ENCODE assay signal across 1 cellular context in the genomic region with DNA sequence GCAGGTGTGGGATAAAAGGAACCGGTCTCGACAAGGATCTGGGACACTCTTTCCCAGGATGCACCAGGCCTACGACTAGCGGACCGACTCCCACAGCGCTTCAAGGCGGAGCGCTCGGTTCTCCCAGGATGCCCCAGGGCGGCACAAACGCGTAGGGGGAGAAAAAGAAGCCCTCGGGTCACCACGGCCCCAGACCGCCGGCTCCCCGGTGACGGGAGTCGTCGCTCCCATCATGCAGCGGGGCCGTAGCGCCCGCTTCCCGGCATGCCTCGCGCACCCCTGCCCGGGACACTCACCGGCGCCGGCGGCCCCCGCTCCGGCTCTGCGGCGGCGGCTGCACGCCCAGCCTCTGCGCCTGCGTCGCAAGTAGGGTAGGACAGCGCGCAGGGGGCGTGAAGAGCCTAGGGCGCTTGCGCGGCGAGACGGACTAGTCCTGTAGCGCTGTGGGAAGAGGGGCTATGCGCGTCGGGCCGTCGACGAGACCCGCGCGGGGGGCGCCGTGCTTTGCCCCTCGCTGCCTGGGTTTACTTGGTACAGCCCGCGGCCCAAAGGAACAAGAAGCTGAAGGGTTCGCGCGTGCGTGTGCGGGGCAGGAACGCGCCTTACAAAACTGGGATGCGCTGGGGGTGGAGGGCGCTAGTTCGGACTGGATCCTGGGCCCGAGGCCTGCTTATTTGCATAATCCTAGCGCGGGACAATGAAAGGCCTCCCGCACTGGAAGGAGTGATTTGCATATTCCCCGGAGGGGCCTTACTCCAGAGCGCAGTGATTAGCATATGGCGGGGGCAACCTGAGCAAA.
TF ChIP-seq lines count a peak whose summit lies in the region.

A gene with protein sequence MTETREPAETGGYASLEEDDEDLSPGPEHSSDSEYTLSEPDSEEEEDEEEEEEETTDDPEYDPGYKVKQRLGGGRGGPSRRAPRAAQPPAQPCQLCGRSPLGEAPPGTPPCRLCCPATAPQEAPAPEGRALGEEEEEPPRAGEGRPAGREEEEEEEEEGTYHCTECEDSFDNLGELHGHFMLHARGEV (minus strand): TSS at position 368 of the 799 bp plus-strand sequence. CDS start 5,325 bp downstream, outside the sequence.

TF ChIP-seq in HEK293, 187 proteins besides CTCF, POLR2A, EP300 and RAD21 (continued from another document and continues in another):
- TF ChIP-seq, protein P1, sequence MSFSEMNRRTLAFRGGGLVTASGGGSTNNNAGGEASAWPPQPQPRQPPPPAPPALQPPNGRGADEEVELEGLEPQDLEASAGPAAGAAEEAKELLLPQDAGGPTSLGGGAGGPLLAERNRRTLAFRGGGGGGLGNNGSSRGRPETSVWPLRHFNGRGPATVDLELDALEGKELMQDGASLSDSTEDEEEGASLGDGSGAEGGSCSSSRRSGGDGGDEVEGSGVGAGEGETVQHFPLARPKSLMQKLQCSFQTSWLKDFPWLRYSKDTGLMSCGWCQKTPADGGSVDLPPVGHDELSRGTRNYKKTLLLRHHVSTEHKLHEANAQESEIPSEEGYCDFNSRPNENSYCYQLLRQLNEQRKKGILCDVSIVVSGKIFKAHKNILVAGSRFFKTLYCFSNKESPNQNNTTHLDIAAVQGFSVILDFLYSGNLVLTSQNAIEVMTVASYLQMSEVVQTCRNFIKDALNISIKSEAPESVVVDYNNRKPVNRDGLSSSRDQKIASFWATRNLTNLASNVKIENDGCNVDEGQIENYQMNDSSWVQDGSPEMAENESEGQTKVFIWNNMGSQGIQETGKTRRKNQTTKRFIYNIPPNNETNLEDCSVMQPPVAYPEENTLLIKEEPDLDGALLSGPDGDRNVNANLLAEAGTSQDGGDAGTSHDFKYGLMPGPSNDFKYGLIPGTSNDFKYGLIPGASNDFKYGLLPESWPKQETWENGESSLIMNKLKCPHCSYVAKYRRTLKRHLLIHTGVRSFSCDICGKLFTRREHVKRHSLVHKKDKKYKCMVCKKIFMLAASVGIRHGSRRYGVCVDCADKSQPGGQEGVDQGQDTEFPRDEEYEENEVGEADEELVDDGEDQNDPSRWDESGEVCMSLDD (tag by site-specific recombination; IDR thresholded peaks at IDR 0.05): peak; percentile 11
- no peak for TF ChIP-seq ZNF624 (tag by site-specific recombination; IDR thresholded peaks at IDR 0.05)
- no peak for TF ChIP-seq ZNF274 (IDR thresholded peaks at IDR 0.05; ENCODE audit: low read length)
- TF ChIP-seq ZNF274 (tag by site-specific recombination; IDR thresholded peaks at IDR 0.05; ENCODE audit: borderline replicate concordance): no peak
- TF ChIP-seq ZNF292 (tag by site-specific recombination; IDR thresholded peaks at IDR 0.05; ENCODE audit: borderline replicate concordance, low read depth): no peak
- TF ChIP-seq ZNF184 (tag by site-specific recombination; IDR thresholded peaks at IDR 0.05): 0 out of 2 replicates have a peak, but pooled peaks have one; percentile 64
- TF ChIP-seq ZNF596 (tag by site-specific recombination; IDR thresholded peaks at IDR 0.05): peak; percentile 40; the same call in 1 of the 2 replicates
- TF ChIP-seq, protein P2, sequence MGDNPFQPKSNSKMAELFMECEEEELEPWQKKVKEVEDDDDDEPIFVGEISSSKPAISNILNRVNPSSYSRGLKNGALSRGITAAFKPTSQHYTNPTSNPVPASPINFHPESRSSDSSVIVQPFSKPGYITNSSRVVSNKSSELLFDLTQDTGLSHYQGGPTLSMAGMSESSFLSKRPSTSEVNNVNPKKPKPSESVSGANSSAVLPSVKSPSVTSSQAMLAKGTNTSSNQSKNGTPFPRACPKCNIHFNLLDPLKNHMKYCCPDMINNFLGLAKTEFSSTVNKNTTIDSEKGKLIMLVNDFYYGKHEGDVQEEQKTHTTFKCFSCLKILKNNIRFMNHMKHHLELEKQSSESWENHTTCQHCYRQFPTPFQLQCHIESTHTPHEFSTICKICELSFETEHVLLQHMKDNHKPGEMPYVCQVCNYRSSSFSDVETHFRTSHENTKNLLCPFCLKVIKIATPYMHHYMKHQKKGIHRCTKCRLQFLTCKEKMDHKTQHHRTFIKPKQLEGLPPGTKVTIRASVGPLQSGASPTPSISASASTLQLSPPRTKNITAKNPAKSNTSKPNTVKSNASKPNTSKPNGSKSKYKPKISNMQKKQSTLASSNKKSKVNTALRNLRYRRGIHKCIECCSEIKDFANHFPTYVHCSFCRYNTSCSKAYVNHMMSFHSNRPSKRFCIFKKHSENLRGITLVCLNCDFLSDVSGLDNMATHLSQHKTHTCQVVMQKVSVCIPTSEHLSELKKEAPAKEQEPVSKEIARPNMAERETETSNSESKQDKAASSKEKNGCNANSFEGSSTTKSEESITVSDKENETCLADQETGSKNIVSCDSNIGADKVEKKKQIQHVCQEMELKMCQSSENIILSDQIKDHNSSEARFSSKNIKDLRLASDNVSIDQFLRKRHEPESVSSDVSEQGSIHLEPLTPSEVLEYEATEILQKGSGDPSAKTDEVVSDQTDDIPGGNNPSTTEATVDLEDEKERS (tag by site-specific recombination; IDR thresholded peaks at IDR 0.05): no peak
- no peak for TF ChIP-seq ZNF544 (tag by site-specific recombination; IDR thresholded peaks at IDR 0.05)
- no peak for TF ChIP-seq ZNF350 (tag by site-specific recombination; IDR thresholded peaks at IDR 0.05)
- TF ChIP-seq ZSCAN5A (tag by site-specific recombination; IDR thresholded peaks at IDR 0.05): peak; percentile 88; the same call in 1 of the 2 replicates
- TF ChIP-seq ZIC2 (tag by site-specific recombination; IDR thresholded peaks at IDR 0.05): peak; percentile 16; the same call in 1 of the 2 replicates
- TF ChIP-seq MZF1 (tag by site-specific recombination; IDR thresholded peaks at IDR 0.05; ENCODE audit: borderline replicate concordance): peak; percentile 41; the same call in 1 of the 2 replicates
- no peak for TF ChIP-seq ZNF114 (tag by site-specific recombination; IDR thresholded peaks at IDR 0.05)
- no peak for TF ChIP-seq ZFP37 (tag by site-specific recombination; IDR thresholded peaks at IDR 0.05)
- TF ChIP-seq ZNF121 (tag by site-specific recombination; IDR thresholded peaks at IDR 0.05): peak; percentile 84
- TF ChIP-seq ZNF266 (tag by site-specific recombination; IDR thresholded peaks at IDR 0.05; ENCODE audit: low read depth): no peak
- TF ChIP-seq KLF10 (tag by site-specific recombination; IDR thresholded peaks at IDR 0.05): 0 out of 2 replicates have a peak, but pooled peaks have one; percentile 75
- TF ChIP-seq ZNF19 (tag by site-specific recombination; IDR thresholded peaks at IDR 0.05; ENCODE audit: low read depth): no peak
- TF ChIP-seq, protein P3, sequence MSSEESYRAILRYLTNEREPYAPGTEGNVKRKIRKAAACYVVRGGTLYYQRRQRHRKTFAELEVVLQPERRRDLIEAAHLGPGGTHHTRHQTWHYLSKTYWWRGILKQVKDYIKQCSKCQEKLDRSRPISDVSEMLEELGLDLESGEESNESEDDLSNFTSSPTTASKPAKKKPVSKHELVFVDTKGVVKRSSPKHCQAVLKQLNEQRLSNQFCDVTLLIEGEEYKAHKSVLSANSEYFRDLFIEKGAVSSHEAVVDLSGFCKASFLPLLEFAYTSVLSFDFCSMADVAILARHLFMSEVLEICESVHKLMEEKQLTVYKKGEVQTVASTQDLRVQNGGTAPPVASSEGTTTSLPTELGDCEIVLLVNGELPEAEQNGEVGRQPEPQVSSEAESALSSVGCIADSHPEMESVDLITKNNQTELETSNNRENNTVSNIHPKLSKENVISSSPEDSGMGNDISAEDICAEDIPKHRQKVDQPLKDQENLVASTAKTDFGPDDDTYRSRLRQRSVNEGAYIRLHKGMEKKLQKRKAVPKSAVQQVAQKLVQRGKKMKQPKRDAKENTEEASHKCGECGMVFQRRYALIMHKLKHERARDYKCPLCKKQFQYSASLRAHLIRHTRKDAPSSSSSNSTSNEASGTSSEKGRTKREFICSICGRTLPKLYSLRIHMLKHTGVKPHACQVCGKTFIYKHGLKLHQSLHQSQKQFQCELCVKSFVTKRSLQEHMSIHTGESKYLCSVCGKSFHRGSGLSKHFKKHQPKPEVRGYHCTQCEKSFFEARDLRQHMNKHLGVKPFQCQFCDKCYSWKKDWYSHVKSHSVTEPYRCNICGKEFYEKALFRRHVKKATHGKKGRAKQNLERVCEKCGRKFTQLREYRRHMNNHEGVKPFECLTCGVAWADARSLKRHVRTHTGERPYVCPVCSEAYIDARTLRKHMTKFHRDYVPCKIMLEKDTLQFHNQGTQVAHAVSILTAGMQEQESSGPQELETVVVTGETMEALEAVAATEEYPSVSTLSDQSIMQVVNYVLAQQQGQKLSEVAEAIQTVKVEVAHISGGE (tag by site-specific recombination; conservative IDR thresholded peaks at IDR 0.05; ENCODE audit: low read depth): peak; percentile 69
- TF ChIP-seq ZNF223 (tag by site-specific recombination; IDR thresholded peaks at IDR 0.05): 0 out of 2 replicates have a peak, but pooled peaks have one; percentile 39
- peak; percentile 26; the same call in 1 of the 2 replicates for TF ChIP-seq ZBTB21 (tag by site-specific recombination; IDR thresholded peaks at IDR 0.05)
- TF ChIP-seq TSHZ1 (tag by site-specific recombination; IDR thresholded peaks at IDR 0.05; ENCODE audit: borderline replicate concordance): peak; percentile 17; the same call in 1 of the 2 replicates
- no peak for TF ChIP-seq ZNF157 (tag by site-specific recombination; IDR thresholded peaks at IDR 0.05)
- TF ChIP-seq ZFP41 (tag by site-specific recombination; IDR thresholded peaks at IDR 0.05; ENCODE audit: borderline replicate concordance): no peak
- TF ChIP-seq ZSCAN18 (tag by site-specific recombination; IDR thresholded peaks at IDR 0.05): 0 out of 2 replicates have a peak, but pooled peaks have one; percentile 79
- no peak; the same call in 1 of the 2 replicates for TF ChIP-seq TCF7L2 (IDR thresholded peaks at IDR 0.05; ENCODE audit: borderline replicate concordance, low read depth, low read length)
- peak; percentile 85 for TF ChIP-seq ZNF2 (tag by site-specific recombination; IDR thresholded peaks at IDR 0.05)
- no peak for TF ChIP-seq ZNF23 (tag by site-specific recombination; IDR thresholded peaks at IDR 0.05; ENCODE audit: borderline replicate concordance)
- peak; percentile 84 for TF ChIP-seq ZBTB20 (tag by site-specific recombination; IDR thresholded peaks at IDR 0.05)
- TF ChIP-seq SP7 (tag by site-specific recombination; IDR thresholded peaks at IDR 0.05): peak; percentile 80; the same call in 1 of the 2 replicates
- 0 out of 2 replicates have a peak, but pooled peaks have one; percentile 62 for TF ChIP-seq ZNF366 (tag by site-specific recombination; conservative IDR thresholded peaks at IDR 0.05)
- TF ChIP-seq ZNF449 (tag by site-specific recombination; IDR thresholded peaks at IDR 0.05): no peak; the same call in 1 of the 2 replicates
- TF ChIP-seq ZBTB8A (tag by site-specific recombination; IDR thresholded peaks at IDR 0.05): peak; percentile 63; the same call in 1 of the 2 replicates
- TF ChIP-seq GLIS1 (tag by site-specific recombination; IDR thresholded peaks at IDR 0.05): peak; percentile 85
- TF ChIP-seq KLF8 (tag by site-specific recombination; IDR thresholded peaks at IDR 0.05): peak; percentile 81
